ENCODE assay signal across 9 cellular contexts in the genomic region with DNA sequence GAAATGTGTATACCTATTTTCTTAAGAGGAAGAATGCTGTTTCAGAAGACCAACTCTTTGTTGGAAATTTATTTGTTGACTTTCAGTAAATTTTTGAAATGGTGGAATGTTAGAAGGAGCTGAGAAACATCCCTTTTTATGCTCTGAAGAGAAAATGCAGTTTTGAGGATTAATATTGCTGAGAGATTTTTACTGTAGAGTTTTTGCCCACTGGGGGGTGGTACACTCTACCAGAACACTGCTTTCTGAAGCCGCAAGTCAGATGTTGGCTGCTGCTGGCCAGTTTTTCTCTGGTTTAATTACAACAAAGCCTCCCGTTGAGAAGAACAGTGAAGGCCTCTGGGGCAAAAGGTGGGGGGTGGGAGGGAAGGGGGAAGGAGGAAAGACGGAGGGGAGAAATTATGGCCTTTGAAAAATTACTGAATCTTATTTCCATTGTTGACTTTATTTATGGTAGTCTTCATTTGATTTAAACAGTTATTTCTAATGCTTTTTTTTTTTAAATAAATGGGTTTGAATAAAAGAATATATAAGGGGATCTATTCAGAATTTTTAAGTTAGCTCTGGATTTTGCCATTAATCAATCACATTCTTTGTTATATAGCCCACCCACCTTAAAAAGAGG. TPM values are rescaled to one million over a fixed set of nuclear protein-coding genes. Genes with fewer than 3 reads are reported as not detected.
DNase-seq lines count a peak whose midpoint lies in the region; ATAC-seq, FAIRE-seq and TF ChIP-seq lines count a peak whose summit lies in the region.
"Had no signal": no experiment of that assay in that cellular context is flagged by ENCODE, and none has a peak within 500 bp of the region (broad histone marks: within the 10 kb centered on the region; RNA-seq: fewer than 3 reads in every experiment).

No MANE protein-coding gene starts in this region.

- in situ Hi-C loops in ACHN (cut with HindIII; ENCODE audit: low pct_ligation_motif_present, low pct_unique_long_range_greater_than_20kb, low sequenced_read_pairs) = no loop called here

- H3K9me3 Mint-ChIP-seq in activated CD4-positive, alpha-beta memory T cell treated with anti-CD3 and anti-CD28 coated beads for 36 hours = peaks cover 11% of the 10 kb centered on the region

- no peak overlapping the region for H3K27ac ChIP-seq in RWPE1

- DNase-seq in ACHN = peak; percentile 59
- DNase-seq in HPDE6-E6E7 (ENCODE audit: extremely low spot score) = peak; percentile 33
- DNase-seq in RWPE1 (ENCODE audit: low spot score) = peak; percentile 51
- peak; percentile 6 to 8 for DNase-seq in frontal cortex (ENCODE audit: low spot score in 2 of 2)
- no peak for DNase-seq in sciatic nerve (ENCODE audit: low spot score)
- DNase-seq in activated CD4-positive, alpha-beta memory T cell treated with anti-CD3 and anti-CD28 coated beads for 36 hours = no peak
- no peak for DNase-seq in NCI-H128 (lab: John Stamatoyannopoulos, UW; ENCODE audit: unreplicated experiment)

- ATAC-seq in sciatic nerve = peak; percentile 76
- ATAC-seq in HG03439 (IDR thresholded peaks at IDR 0.05; ENCODE audit: unreplicated experiment) = no peak

- TF ChIP-seq CTCF in RWPE1 (conservative IDR thresholded peaks at IDR 0.05; ENCODE audit: low read depth) = peak; percentile 75

- H3K4me1 Mint-ChIP-seq in activated CD4-positive, alpha-beta memory T cell treated with anti-CD3 and anti-CD28 coated beads for 36 hours (ENCODE audit: low read depth) = no peaks in the 10 kb centered on the region

- no peaks in the 10 kb centered on the region for H3K36me3 Mint-ChIP-seq in activated CD4-positive, alpha-beta memory T cell treated with anti-CD3 and anti-CD28 coated beads for 36 hours

- POLR2A ChIA-PET in RWPE1 (lab: Yijun Ruan, JAX; ENCODE audit: low non-redundant PET) = no interaction called here
- POLR2A ChIA-PET in activated CD4-positive, alpha-beta memory T cell treated with anti-CD3 and anti-CD28 coated beads for 36 hours (lab: Charles Lee) = no interaction called here

- intact Hi-C loops in sciatic nerve (cut with DNase I) = no loop called here
- intact Hi-C loops in activated CD4-positive, alpha-beta memory T cell treated with anti-CD3 and anti-CD28 coated beads for 36 hours (cut with micrococcal nuclease) = no loop called here

- CTCF ChIA-PET in RWPE1 (lab: Yijun Ruan, JAX) = interaction anchor here (0.5 to 0.7 kb wide), 10 partner anchors 29 to 1672 kb away, joined by 3 to 4 read pairs (median 3); no protein-coding TSS in a partner anchor
- CTCF ChIA-PET in activated CD4-positive, alpha-beta memory T cell treated with anti-CD3 and anti-CD28 coated beads for 36 hours (lab: Charles Lee) = no interaction called here

- H3K27me3 Mint-ChIP-seq in activated CD4-positive, alpha-beta memory T cell treated with anti-CD3 and anti-CD28 coated beads for 36 hours = no peaks in the 10 kb centered on the region

- no peak for FAIRE-seq in frontal cortex (lab: Jason Lieb, UNC)
- FAIRE-seq: colon had no signal

- no peak overlapping the region for H3K27ac Mint-ChIP-seq in activated CD4-positive, alpha-beta memory T cell treated with anti-CD3 and anti-CD28 coated beads for 36 hours

- no peak overlapping the region for H3K4me3 Mint-ChIP-seq in activated CD4-positive, alpha-beta memory T cell treated with anti-CD3 and anti-CD28 coated beads for 36 hours

RNA-seq across cellular contexts. Expression of gene FLRT3, which starts 3.0 kb away (rescaled TPM):
- total RNA-seq in frontal cortex (97.4 TPM), sciatic nerve (29.3 TPM)
- total RNA-seq in activated CD4-positive, alpha-beta memory T cell treated with anti-CD3 and anti-CD28 coated beads for 36 hours = not detected

Comparison
In these comparisons a context has a peak if more than half of its experiments do, and no peak if none do; other contexts are left out.
1. DNase-seq: peak in ACHN (single experiment), HPDE6-E6E7 (single experiment), RWPE1 (single experiment) and frontal cortex (2 of 2); none in sciatic nerve (single experiment), activated CD4-positive, alpha-beta memory T cell treated with anti-CD3 and anti-CD28 coated beads for 36 hours (single experiment) and NCI-H128 (single experiment).
2. RNA of gene FLRT3, which starts 3.0 kb away (total RNA-seq): 97.4 TPM in frontal cortex (single experiment) and 29.3 TPM in sciatic nerve (single experiment); not detected in activated CD4-positive, alpha-beta memory T cell treated with anti-CD3 and anti-CD28 coated beads for 36 hours; every median in the first group is over 10 times any median in the second.